11 cellular contexts compared by ENCODE assay signal in the genomic region with DNA sequence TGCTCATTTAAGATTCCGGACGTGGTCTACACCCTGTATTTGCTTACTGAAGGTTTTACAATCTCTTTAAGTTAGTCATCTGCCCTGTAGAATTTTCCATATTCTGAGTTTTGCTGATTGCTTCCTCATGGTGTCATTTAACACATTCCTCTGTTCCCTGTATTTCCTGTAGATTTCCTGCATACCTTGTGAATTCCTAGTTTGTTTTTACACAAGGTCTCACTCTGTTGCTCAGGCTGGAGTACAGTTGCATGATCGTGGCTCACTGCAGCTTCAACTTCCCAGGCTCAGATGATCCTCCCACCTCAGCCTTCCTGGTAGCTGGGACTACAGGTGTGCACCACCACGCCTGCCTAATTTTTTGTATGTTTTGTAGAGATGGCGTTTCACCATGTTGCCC.
DNase-seq lines count a peak whose midpoint lies in the region; ATAC-seq and TF ChIP-seq lines count a peak whose summit lies in the region.
"Had no signal": no experiment of that assay in that cellular context is flagged by ENCODE, and none has a peak within 500 bp of the region (broad histone marks: within the 10 kb centered on the region; RNA-seq: fewer than 3 reads in every experiment).

No MANE protein-coding gene starts in this region.

- no peak overlapping the region for H2AFZ ChIP-seq in HCT116 (ENCODE audit: low read depth, low read length, poor library complexity, severe bottlenecking)

- H3K4me2 ChIP-seq in HCT116 (ENCODE audit: low read length): peak overlapping the region; percentile 26

- no TSS peak for BruUV-seq in HCT116 (replicated peaks; lab: Mats Ljungman, UMichigan)

- H3K9ac ChIP-seq in HCT116 (ENCODE audit: low read length): no peak overlapping the region

- POLR2A ChIA-PET in HCT116 (lab: Charles Lee): no interaction called here

- DNase-seq in HCT116 (ENCODE audit: low read depth, low spot score): peak; percentile 28
- peak; percentile 57 to 86 for DNase-seq in SW 1271 (lab: John Stamatoyannopoulos, UW)
- peak; percentile 64 for DNase-seq in fibroblast of peridontal ligament (ENCODE audit: extremely low read depth)
- peak; percentile 13 for DNase-seq in posterior vena cava (ENCODE audit: low spot score)
- no peak for DNase-seq in NCI-H2029 (lab: John Stamatoyannopoulos, UW)
- no peak for DNase-seq in NCI-H510A (lab: John Stamatoyannopoulos, UW)
- DNase-seq in spleen: no peak
- DNase-seq: activated naive CD4-positive, alpha-beta T cell treated with anti-CD3 and anti-CD28 coated beads, Interleukin-2, amount 10 ng/mL, durations not matched to agents 7 days and 5 days; NCI-H2227 treated with DMSO at 0.1 percent for 48 hours; T1000 had no signal

- no peak overlapping the region for H3K27ac ChIP-seq in HCT116 (ENCODE audit: low read depth, low read length)
- H3K27ac ChIP-seq in spleen: no peak overlapping the region
- H3K27ac ChIP-seq: right lobe of liver had no signal

- no peak for TF ChIP-seq RAD21 in HCT116 (IDR thresholded peaks at IDR 0.05; ENCODE audit: low read depth)

- H3K9me3 ChIP-seq in HCT116 (ENCODE audit: control insufficient read depth in 1 of 2, insufficient read depth in 1 of 2, low read depth in 1 of 2, low read length in 2 of 2) (peaks cover 0 to 4% of the 10 kb centered on the region in 2 experiments; a peak in 1 of 4 replicates), spleen (no peaks in the 10 kb centered on the region)
- H3K9me3 ChIP-seq: right lobe of liver had no signal

- CTCF ChIA-PET in HCT116 (lab: Charles Lee): no interaction called here

- H3K36me3 ChIP-seq in HCT116 (ENCODE audit: control insufficient read depth in 1 of 2, insufficient read depth in 2 of 2, low read length in 2 of 2): peaks cover 0 to 17% of the 10 kb centered on the region in 2 experiments; a peak in 1 of 4 replicates
- H3K36me3 ChIP-seq in spleen: peaks cover 0 to 15% (median 0%) of the 10 kb centered on the region in 6 donors
- H3K36me3 ChIP-seq: right lobe of liver had no signal

- H4K20me1 ChIP-seq in HCT116 (ENCODE audit: insufficient read depth): no peaks in the 10 kb centered on the region

- peaks cover 95% of the 10 kb centered on the region for H3K79me2 ChIP-seq in HCT116 (ENCODE audit: insufficient read depth, low read length)

- intact Hi-C loops in HCT116 (cut with micrococcal nuclease): no loop called here
- intact Hi-C loops in posterior vena cava (cut with DNase I): no loop called here
- intact Hi-C loops in spleen (cut with DNase I; ENCODE audit: low total_unique reads): loop anchor here (10.0 kb wide), 1 partner anchor 47 kb away; no protein-coding TSS in a partner anchor

- H3K4me1 ChIP-seq in HCT116 (ENCODE audit: control insufficient read depth in 1 of 2, insufficient read depth in 2 of 2, low read length in 2 of 2) (peaks cover 21 to 65% of the 10 kb centered on the region in 2 experiments), spleen (peaks cover 14 to 84% (median 53%) of the 10 kb centered on the region in 6 donors)

- H3K27me3 ChIP-seq in HCT116 (ENCODE audit: insufficient read depth, low read length): no peaks in the 10 kb centered on the region
- H3K27me3 ChIP-seq in spleen (replicated peaks in 1 of 7): no peaks in the 10 kb centered on the region
- H3K27me3 ChIP-seq: right lobe of liver had no signal

- no peak overlapping the region for H3K4me3 ChIP-seq in HCT116 (replicated peaks in 1 of 2; ENCODE audit: low read depth in 1 of 2, low read length in 2 of 2)
- no peak overlapping the region for H3K4me3 ChIP-seq in spleen
- H3K4me3 ChIP-seq: right lobe of liver had no signal

- TF ChIP-seq CTCF in HCT116 (IDR thresholded peaks at IDR 0.05 in 2 of 3, conservative IDR thresholded peaks at IDR 0.05 in 1 of 3; ENCODE audit: borderline replicate concordance in 1 of 3, insufficient read depth in 1 of 3, low read depth in 2 of 3, low read length in 2 of 3): no peak
- TF ChIP-seq CTCF in spleen (IDR thresholded peaks at IDR 0.05 in 8 of 11, conservative IDR thresholded peaks at IDR 0.05 in 3 of 11): no peak

- TF ChIP-seq POLR2A in HCT116 (IDR thresholded peaks at IDR 0.05; ENCODE audit: borderline replicate concordance, extremely low read depth, insufficient read depth, insufficient read length) (no peak), spleen (IDR thresholded peaks at IDR 0.05) (no peak)

- RAD21 ChIA-PET in HCT116 (lab: Charles Lee; ENCODE audit: low non-redundant PET in 1 of 2, low total read pairs in 2 of 2, uncharacterized antibody in 2 of 2, unreplicated experiment in 2 of 2): no interaction called here

- peak; percentile 30; the same call in 1 of the 2 replicates for ATAC-seq in HCT116
- ATAC-seq: right lobe of liver had no signal

- no peaks in the 10 kb centered on the region for H3K9me2 ChIP-seq in HCT116 (ENCODE audit: insufficient read depth)

- WGBS in spleen, 5 donors: 92 to 95% (median 94%) methylated on average over 5 of the region's 5 CpGs

TF ChIP-seq in HCT116, 20 proteins besides CTCF, POLR2A, EP300 and RAD21:
- TF ChIP-seq, protein P1, sequence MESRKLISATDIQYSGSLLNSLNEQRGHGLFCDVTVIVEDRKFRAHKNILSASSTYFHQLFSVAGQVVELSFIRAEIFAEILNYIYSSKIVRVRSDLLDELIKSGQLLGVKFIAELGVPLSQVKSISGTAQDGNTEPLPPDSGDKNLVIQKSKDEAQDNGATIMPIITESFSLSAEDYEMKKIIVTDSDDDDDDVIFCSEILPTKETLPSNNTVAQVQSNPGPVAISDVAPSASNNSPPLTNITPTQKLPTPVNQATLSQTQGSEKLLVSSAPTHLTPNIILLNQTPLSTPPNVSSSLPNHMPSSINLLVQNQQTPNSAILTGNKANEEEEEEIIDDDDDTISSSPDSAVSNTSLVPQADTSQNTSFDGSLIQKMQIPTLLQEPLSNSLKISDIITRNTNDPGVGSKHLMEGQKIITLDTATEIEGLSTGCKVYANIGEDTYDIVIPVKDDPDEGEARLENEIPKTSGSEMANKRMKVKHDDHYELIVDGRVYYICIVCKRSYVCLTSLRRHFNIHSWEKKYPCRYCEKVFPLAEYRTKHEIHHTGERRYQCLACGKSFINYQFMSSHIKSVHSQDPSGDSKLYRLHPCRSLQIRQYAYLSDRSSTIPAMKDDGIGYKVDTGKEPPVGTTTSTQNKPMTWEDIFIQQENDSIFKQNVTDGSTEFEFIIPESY (IDR thresholded peaks at IDR 0.05; ENCODE audit: extremely low read depth, insufficient replicate concordance, low read length): no peak
- TF ChIP-seq CBX3 (IDR thresholded peaks at IDR 0.05; ENCODE audit: low read depth) (peak; percentile 88; the same call in 1 of the 2 replicates), JUND (IDR thresholded peaks at IDR 0.05) (peak; percentile 42; the same call in 1 of the 2 replicates), SP1 (IDR thresholded peaks at IDR 0.05; ENCODE audit: low read depth) (peak; percentile 62), FOSL1 (IDR thresholded peaks at IDR 0.05; ENCODE audit: low read depth) (peak; percentile 28; the same call in 1 of the 2 replicates)

Comparison
In these comparisons a context has a peak if more than half of its experiments do, and no peak if none do; other contexts are left out.
1. DNase-seq: peak in HCT116 (single experiment), SW 1271 (2 of 2), fibroblast of peridontal ligament (single experiment) and posterior vena cava (single experiment); none in NCI-H2029 (single experiment), NCI-H510A (single experiment) and spleen (single experiment).